In the genomic region with DNA sequence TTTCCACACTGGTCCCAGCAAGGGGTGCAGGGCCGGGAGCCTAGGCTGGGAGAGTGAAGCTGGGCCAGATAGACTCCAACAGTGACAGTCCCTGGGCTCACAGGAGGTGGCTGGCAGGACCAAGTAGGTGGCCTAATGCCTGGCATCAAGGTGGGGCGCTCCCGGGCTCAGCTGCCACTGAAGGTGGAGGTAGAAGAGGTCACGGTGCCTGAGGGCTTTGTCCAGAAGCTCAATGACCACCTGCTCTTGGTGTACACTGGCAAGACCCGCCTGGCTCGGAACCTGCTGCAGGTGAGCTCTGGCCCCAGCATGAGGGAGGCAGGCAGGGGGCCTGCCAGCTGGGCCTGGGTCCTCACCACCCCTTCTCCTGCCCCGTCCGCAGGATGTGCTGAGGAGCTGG, we compare ENCODE assay signal across 19 cellular contexts. TPM values are rescaled to one million over a fixed set of nuclear protein-coding genes. Genes with fewer than 3 reads are reported as not detected.
DNase-seq lines count a peak whose midpoint lies in the region; ATAC-seq, FAIRE-seq and TF ChIP-seq lines count a peak whose summit lies in the region.
"Had no signal": no experiment of that assay in that cellular context is flagged by ENCODE, and none has a peak within 500 bp of the region (broad histone marks: within the 10 kb centered on the region; RNA-seq: fewer than 3 reads in every experiment).

No MANE protein-coding gene starts in this region.

- H3K79me2 ChIP-seq in OCI-LY3 (ENCODE audit: low read length) = no peaks in the 10 kb centered on the region

- DNase-seq in activated T-cell treated with anti-CD3 and anti-CD28 coated beads, Interleukin-2, amount 50 U/mL, for 72 hours = no peak
- no peak for DNase-seq in activated T-cell treated with anti-CD3 and anti-CD28 coated beads, Interleukin-2, amount 50 U/mL, for 48 hours
- DNase-seq in bronchial epithelial cell (ENCODE audit: low read depth) (no peak), KG1 (lab: John Stamatoyannopoulos, UW) (no peak)
- no peak for DNase-seq in NK-92 treated with Interleukin-12 subunit alpha and Interleukin-12 subunit beta, amount 100 ng/mL, for 24 hours (lab: John Stamatoyannopoulos, UW)
- DNase-seq: activated CD8-positive, alpha-beta memory T cell treated with anti-CD3 and anti-CD28 coated beads, Interleukin-2, amount 50 U/mL, for 4 hours; CD8-positive, alpha-beta T cell; DMS79 treated with DMSO at 0.1 percent for 48 hours; kidney; NCI-H1417; uterus; WERI-Rb-1 had no signal

- H3K27ac ChIP-seq in OCI-LY3 (ENCODE audit: low read length) = peak overlapping the region; percentile 98
- H3K27ac ChIP-seq in skeletal muscle tissue (ENCODE audit: low read depth, low read length) = peak overlapping the region; percentile 87

- H3K27ac Mint-ChIP-seq in activated T-cell treated with anti-CD3 and anti-CD28 coated beads, Interleukin-2, amount 50 U/mL, for 72 hours = peak overlapping the region; percentile 24

- H3K9ac ChIP-seq in OCI-LY3 (ENCODE audit: low read length) (peak overlapping the region; percentile 68; the same call in 1 of the 2 replicates), skeletal muscle tissue (ENCODE audit: low read depth in 1 of 3, low read length in 3 of 3) (no peak overlapping the region)

- no peak overlapping the region for H3K4me3 ChIP-seq in OCI-LY3 (ENCODE audit: low read length)
- no peak overlapping the region for H3K4me3 ChIP-seq in bronchial epithelial cell (ENCODE audit: low read depth, low read length)
- no peak overlapping the region for H3K4me3 ChIP-seq in skeletal muscle tissue (ENCODE audit: low read length in 3 of 3)
- H3K4me3 ChIP-seq: adrenal gland, right atrium auricular region, uterus had no signal

- peaks cover 42% of the 10 kb centered on the region for H3K36me3 ChIP-seq in OCI-LY3 (replicated peaks; ENCODE audit: low read depth, low read length)
- H3K36me3 ChIP-seq in bronchial epithelial cell (ENCODE audit: control insufficient read depth, insufficient read depth, low read length) = peaks cover 17% of the 10 kb centered on the region
- peaks cover 40 to 74% (median 55%) of the 10 kb centered on the region in 3 donors for H3K36me3 ChIP-seq in skeletal muscle tissue (ENCODE audit: control insufficient read depth in 3 of 3, insufficient read depth in 3 of 3, low read length in 3 of 3)
- H3K36me3 ChIP-seq: uterus had no signal

- H3K36me3 Mint-ChIP-seq in activated T-cell treated with anti-CD3 and anti-CD28 coated beads, Interleukin-2, amount 50 U/mL, for 72 hours (ENCODE audit: insufficient read depth in 2 of 2) = peaks cover 0 to 3% of the 10 kb centered on the region in 2 donors

- peak overlapping the region; percentile 60; the same call in 1 of the 2 replicates for H3K4me2 ChIP-seq in OCI-LY3 (ENCODE audit: low read length)

- no peak overlapping the region for H3K4me3 Mint-ChIP-seq in activated T-cell treated with anti-CD3 and anti-CD28 coated beads, Interleukin-2, amount 50 U/mL, for 72 hours
- H3K4me3 Mint-ChIP-seq: CD8-positive, alpha-beta T cell had no signal

- H3K4me1 ChIP-seq in OCI-LY3 (ENCODE audit: low read length) (peaks cover 87% of the 10 kb centered on the region), skeletal muscle tissue (ENCODE audit: control insufficient read depth in 3 of 3, insufficient read depth in 3 of 3, low read length in 3 of 3) (peaks cover 22 to 33% (median 32%) of the 10 kb centered on the region in 3 donors)
- H3K4me1 ChIP-seq: uterus had no signal

- ATAC-seq in activated T-cell treated with anti-CD3 and anti-CD28 coated beads, Interleukin-2, amount 50 U/mL, for 72 hours (replicated peaks in 1 of 2) = no peak
- no peak for ATAC-seq in GM21447 (IDR thresholded peaks at IDR 0.05; ENCODE audit: unreplicated experiment)
- ATAC-seq: CD8-positive, alpha-beta T cell had no signal

- H3K27me3 Mint-ChIP-seq in activated T-cell treated with anti-CD3 and anti-CD28 coated beads, Interleukin-2, amount 50 U/mL, for 72 hours (ENCODE audit: low read depth) = no peaks in the 10 kb centered on the region

- no peaks in the 10 kb centered on the region for H3K9me3 Mint-ChIP-seq in activated T-cell treated with anti-CD3 and anti-CD28 coated beads, Interleukin-2, amount 50 U/mL, for 72 hours
- H3K9me3 Mint-ChIP-seq: CD8-positive, alpha-beta T cell had no signal

- H3K27me3 ChIP-seq in OCI-LY3 (ENCODE audit: low read depth, low read length) (no peaks in the 10 kb centered on the region), bronchial epithelial cell (ENCODE audit: control insufficient read depth, insufficient read depth, low read length) (no peaks in the 10 kb centered on the region), skeletal muscle tissue (ENCODE audit: control insufficient read depth in 3 of 3, insufficient read depth in 3 of 3, low read length in 3 of 3) (no peaks in the 10 kb centered on the region)
- H3K27me3 ChIP-seq: adrenal gland, right atrium auricular region, uterus had no signal

- H3K4me1 Mint-ChIP-seq in activated T-cell treated with anti-CD3 and anti-CD28 coated beads, Interleukin-2, amount 50 U/mL, for 72 hours (ENCODE audit: low read depth) = peaks cover 42% of the 10 kb centered on the region

- TF ChIP-seq CTCF in OCI-LY3 (IDR thresholded peaks at IDR 0.05; ENCODE audit: low read depth, low read length) (no peak), bronchial epithelial cell (IDR thresholded peaks at IDR 0.05; ENCODE audit: insufficient read depth, low read length, severe bottlenecking) (no peak)

- FAIRE-seq in bronchial epithelial cell (lab: Jason Lieb, UNC) = peak; percentile 40
- FAIRE-seq: GM18507, kidney, RCC 7860 had no signal

- H2AFZ ChIP-seq in OCI-LY3 (ENCODE audit: low read depth, low read length) = no peak overlapping the region

- H4K20me1 ChIP-seq in OCI-LY3 (ENCODE audit: insufficient read depth, low read length) = no peaks in the 10 kb centered on the region

- H3K9me3 ChIP-seq in OCI-LY3 (ENCODE audit: insufficient read depth, low read length) (no peaks in the 10 kb centered on the region), skeletal muscle tissue (ENCODE audit: control insufficient read depth in 3 of 3, low read length in 3 of 3) (no peaks in the 10 kb centered on the region)
- H3K9me3 ChIP-seq: adrenal gland, right atrium auricular region, uterus had no signal

RNA-seq across cellular contexts. Expression of gene FCSK, which starts 23.8 kb away (rescaled TPM):
- 10 to 100 TPM; 15.4 to 18.0 TPM for total RNA-seq in activated T-cell treated with anti-CD3 and anti-CD28 coated beads, Interleukin-2, amount 50 U/mL, for 72 hours
- total RNA-seq in bronchial epithelial cell = 13.2 and 16.1 TPM in 2 replicates
- total RNA-seq in skeletal muscle tissue = 6.8 TPM

RNA-seq across cellular contexts. Expression of gene ST3GAL2, which starts 39.3 kb away (rescaled TPM):
- total RNA-seq in activated T-cell treated with anti-CD3 and anti-CD28 coated beads, Interleukin-2, amount 50 U/mL, for 72 hours = 10 to 100 TPM; 15.9 to 18.3 TPM
- total RNA-seq in bronchial epithelial cell = 2.6 and 3.2 TPM in 2 replicates
- total RNA-seq in skeletal muscle tissue = 24.5 TPM

RNA-seq across cellular contexts. Expression of gene COG4, which starts 45.2 kb away (rescaled TPM):
- 10 to 100 TPM; 30.2 to 53.4 TPM for total RNA-seq in activated T-cell treated with anti-CD3 and anti-CD28 coated beads, Interleukin-2, amount 50 U/mL, for 72 hours
- total RNA-seq in bronchial epithelial cell (45.3 and 46.7 TPM in 2 replicates), skeletal muscle tissue (66.8 TPM)

RNA-seq across cellular contexts. Expression of gene SF3B3, which starts 45.4 kb away (rescaled TPM):
- total RNA-seq in activated T-cell treated with anti-CD3 and anti-CD28 coated beads, Interleukin-2, amount 50 U/mL, for 72 hours = 100 to 1,000 TPM; 302 to 309 TPM
- total RNA-seq in bronchial epithelial cell (58.1 and 80.6 TPM in 2 replicates), skeletal muscle tissue (83.5 TPM)
